8 cellular contexts compared by ENCODE assay signal in the genomic region with DNA sequence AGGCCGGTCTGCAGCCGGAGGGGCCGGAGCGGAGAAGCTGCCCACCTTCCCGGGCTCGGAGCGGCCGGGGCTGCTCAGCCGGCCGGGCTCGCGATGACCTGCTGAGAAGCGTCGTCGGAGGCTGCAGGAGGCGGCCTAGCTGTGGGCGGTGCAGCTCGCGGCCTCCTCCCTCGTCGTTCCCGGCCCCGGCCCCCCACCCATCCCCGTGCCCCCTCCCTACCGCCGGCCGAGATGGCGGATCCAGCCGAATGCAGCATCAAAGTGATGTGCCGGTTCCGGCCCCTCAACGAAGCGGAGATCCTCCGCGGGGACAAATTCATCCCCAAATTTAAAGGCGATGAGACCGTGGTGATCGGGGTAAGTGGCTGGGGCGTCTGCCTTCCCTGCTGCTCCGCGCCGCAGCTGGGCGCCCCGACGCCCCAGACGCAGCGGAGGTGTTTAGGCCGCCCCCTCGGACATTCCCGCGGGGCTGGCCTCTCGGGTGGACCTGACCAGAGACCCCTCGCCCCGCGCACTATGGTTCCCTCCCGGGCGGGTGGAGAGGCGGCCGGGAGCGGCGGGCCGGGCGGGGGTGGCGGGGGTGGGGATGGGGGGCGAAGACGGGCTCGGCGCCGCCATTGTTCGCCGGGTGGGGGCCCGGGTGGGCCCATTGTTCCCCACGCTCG. TPM values are rescaled to one million over a fixed set of nuclear protein-coding genes. Genes with fewer than 3 reads are reported as not detected.
DNase-seq lines count a peak whose midpoint lies in the region; ATAC-seq and TF ChIP-seq lines count a peak whose summit lies in the region.

No MANE protein-coding gene starts in this region.

- H3K4me1 ChIP-seq in Peyer's patch: peaks cover 0 to 24% (median 4%) of the 10 kb centered on the region in 4 donors
- H3K4me1 ChIP-seq in esophagus squamous epithelium: peaks cover 15 to 29% (median 21%) of the 10 kb centered on the region in 3 donors

- ATAC-seq in HG02642 (IDR thresholded peaks at IDR 0.05; ENCODE audit: poor library complexity, unreplicated experiment): peak; percentile 33

- intact Hi-C loops in esophagus squamous epithelium (cut with DNase I): no loop called here

- H3K9me3 ChIP-seq in Peyer's patch (no peaks in the 10 kb centered on the region), esophagus squamous epithelium (peaks cover 0 to 7% (median 0%) of the 10 kb centered on the region in 3 donors)

- peaks cover 0 to 22% of the 10 kb centered on the region in 2 donors for H3K27me3 ChIP-seq in Peyer's patch
- peaks cover 9 to 82% (median 21%) of the 10 kb centered on the region in 4 donors for H3K27me3 ChIP-seq in esophagus squamous epithelium

- H3K36me3 ChIP-seq in Peyer's patch (no peaks in the 10 kb centered on the region), esophagus squamous epithelium (no peaks in the 10 kb centered on the region)

- H3K27ac ChIP-seq in Peyer's patch (peak overlapping the region in 1 of 4 donors; percentile 66), esophagus squamous epithelium (no peak overlapping the region)

- no peak for TF ChIP-seq POLR2A in Peyer's patch (IDR thresholded peaks at IDR 0.05)
- no peak for TF ChIP-seq POLR2A in esophagus squamous epithelium (IDR thresholded peaks at IDR 0.05)

- 2% methylated on average over 12 of the region's 74 CpGs; no CpG with 5 or more reads in 1 of the 2 donors for WGBS in esophagus squamous epithelium, 2 donors

- TF ChIP-seq CTCF in Peyer's patch (IDR thresholded peaks at IDR 0.05): no peak
- no peak for TF ChIP-seq CTCF in esophagus squamous epithelium (IDR thresholded peaks at IDR 0.05)
- TF ChIP-seq CTCF in retinal pigment epithelial cell (conservative IDR thresholded peaks at IDR 0.05; ENCODE audit: low read depth, low read length): no peak

- peak; percentile 5 for DNase-seq in stimulated activated CD4-positive, alpha-beta T cell treated with anti-CD3 and anti-CD28 coated beads, Interleukin-12 subunit alpha, Interleukin-12 subunit beta, amount 100 ng/mL, for 4 hours
- no peak for DNase-seq in stimulated activated CD4-positive, alpha-beta T cell treated with anti-CD3 and anti-CD28 coated beads, Interleukin-1b, Interleukin-23, amount 100 ng/mL, for 48 hours
- DNase-seq in Peyer's patch (no peak), esophagus squamous epithelium (lab: John Stamatoyannopoulos, UW) (no peak), retinal pigment epithelial cell (ENCODE audit: low read depth) (no peak), RKO (ENCODE audit: low spot score) (no peak)
- DNase-seq in stimulated activated naive CD4-positive, alpha-beta T cell treated with Interleukin-2 at 50 U/mL for 16 hours (lab: John Stamatoyannopoulos, UW): no peak

- H3K4me3 ChIP-seq in Peyer's patch (peak overlapping the region; percentile 52 to 74 (median 56)), esophagus squamous epithelium (peak overlapping the region; percentile 31 to 70 (median 42)), retinal pigment epithelial cell (ENCODE audit: low read length) (peak overlapping the region; percentile 65)

RNA-seq across cellular contexts. Expression of gene KIF5C, which starts 0.5 kb away (rescaled TPM):
- total RNA-seq in Peyer's patch: 1 to 10 TPM; 1.2 to 7.4 (median 1.9) TPM
- total RNA-seq in esophagus squamous epithelium: 1 to 10 TPM in 1 of 4 donors, under 1 TPM in 2, not detected in 1; 0.09 to 2.3 (median 0.41) TPM
